8 cellular contexts compared by ENCODE assay signal in genomic region chr2:11155326-11156059, GRCh38. TPM values are rescaled to one million over a fixed set of nuclear protein-coding genes. Genes with fewer than 3 reads are reported as not detected.
DNase-seq lines count a peak whose midpoint lies in the region; ATAC-seq, FAIRE-seq and TF ChIP-seq lines count a peak whose summit lies in the region.

Gene SLC66A3, plus strand, starts transcription at chr2:11155467. Its CDS starts 80 bp downstream, at chr2:11155547.

- intact Hi-C loops in OCI-LY7 (cut with micrococcal nuclease; ENCODE audit: unreplicated experiment): loop anchor here (2.0 kb wide), 1 partner anchor 189 kb away; the partner anchor contains the start of gene ROCK2

- peaks cover 25% of the 10 kb centered on the region for H3K4me1 Mint-ChIP-seq in stimulated activated effector memory CD8-positive, alpha-beta T cell treated with anti-CD3 and anti-CD28 coated beads, Interleukin-12 subunit alpha, Interleukin-12 subunit beta, amount 100 ng/mL, for 72 hours

- H3K4me3 ChIP-seq in GM08714 (ENCODE audit: low read length): peak within 1 kb of the TSS; percentile 77
- peak within 1 kb of the TSS; percentile 80 for H3K4me3 ChIP-seq in OCI-LY7 (ENCODE audit: low read depth, low read length, poor library complexity, severe bottlenecking)
- peak within 1 kb of the TSS; percentile 60 for H3K4me3 ChIP-seq in astrocyte of the spinal cord (ENCODE audit: low read depth, low read length)

- no peaks in the 10 kb centered on the region for H3K9me3 ChIP-seq in OCI-LY7 (ENCODE audit: low read length)

- no peak for TF ChIP-seq CTCF in OCI-LY7 (conservative IDR thresholded peaks at IDR 0.05; ENCODE audit: low read length)
- TF ChIP-seq CTCF in astrocyte of the spinal cord (IDR thresholded peaks at IDR 0.05; ENCODE audit: low read depth, low read length): no peak

- peak within 1 kb of the TSS; percentile 97 for H3K4me2 ChIP-seq in OCI-LY7 (ENCODE audit: low read length)

- H3K79me2 ChIP-seq in OCI-LY7 (ENCODE audit: insufficient read depth, low read depth, low read length): no peaks in the 10 kb centered on the region

- peak; percentile 90 for DNase-seq in HuH-7.5 (ENCODE audit: low spot score)
- DNase-seq in OCI-LY7 (ENCODE audit: low spot score): peak; percentile 89
- peak; percentile 90 for DNase-seq in astrocyte of the spinal cord (ENCODE audit: low read depth, low spot score)
- DNase-seq in iris pigment epithelial cell (ENCODE audit: low read depth): peak; percentile 85
- DNase-seq in stimulated activated effector memory CD8-positive, alpha-beta T cell treated with anti-CD3 and anti-CD28 coated beads, Interleukin-12 subunit alpha, Interleukin-12 subunit beta, amount 100 ng/mL, for 72 hours (ENCODE audit: low spot score in 2 of 2): peak; percentile 91
- DNase-seq in frontal cortex (ENCODE audit: low spot score in 2 of 2): no peak

- H3K9me2 ChIP-seq in OCI-LY7 (ENCODE audit: insufficient read depth, low read length): no peaks in the 10 kb centered on the region

- H3K36me3 Mint-ChIP-seq in stimulated activated effector memory CD8-positive, alpha-beta T cell treated with anti-CD3 and anti-CD28 coated beads, Interleukin-12 subunit alpha, Interleukin-12 subunit beta, amount 100 ng/mL, for 72 hours: no peaks in the 10 kb centered on the region

- peak; percentile 79 for ATAC-seq in GM21723 (IDR thresholded peaks at IDR 0.05; ENCODE audit: unreplicated experiment)
- ATAC-seq in stimulated activated effector memory CD8-positive, alpha-beta T cell treated with anti-CD3 and anti-CD28 coated beads, Interleukin-12 subunit alpha, Interleukin-12 subunit beta, amount 100 ng/mL, for 72 hours: peak; percentile 90

- peak within 1 kb of the TSS; percentile 86; the same call in 1 of the 2 replicates for H2AFZ ChIP-seq in OCI-LY7 (ENCODE audit: low read length)

- POLR2A ChIA-PET in OCI-LY7 (lab: Charles Lee): no interaction called here

- CTCF ChIA-PET in OCI-LY7 (lab: Charles Lee; ENCODE audit: unreplicated experiment): interaction anchor here (0.6 kb wide), 2 partner anchors 22 to 23 kb away, joined by 3 to 4 read pairs; a partner anchor contains a TSS

- in situ Hi-C loops in astrocyte of the spinal cord (cut with HindIII; ENCODE audit: low sequenced_read_pairs): no loop called here

- no peaks in the 10 kb centered on the region; the same call in 1 of the 2 replicates for H4K20me1 ChIP-seq in OCI-LY7 (ENCODE audit: insufficient read depth, low read length)

- no TSS peak for BruUV-seq in OCI-LY7 (replicated peaks; lab: Mats Ljungman, UMichigan)

- H3K9me3 Mint-ChIP-seq in stimulated activated effector memory CD8-positive, alpha-beta T cell treated with anti-CD3 and anti-CD28 coated beads, Interleukin-12 subunit alpha, Interleukin-12 subunit beta, amount 100 ng/mL, for 72 hours: no peaks in the 10 kb centered on the region

- H3K4me1 ChIP-seq in OCI-LY7 (ENCODE audit: insufficient read depth, low read length, poor library complexity, severe bottlenecking): peaks cover 14% of the 10 kb centered on the region

- H3K27ac Mint-ChIP-seq in stimulated activated effector memory CD8-positive, alpha-beta T cell treated with anti-CD3 and anti-CD28 coated beads, Interleukin-12 subunit alpha, Interleukin-12 subunit beta, amount 100 ng/mL, for 72 hours: peak within 1 kb of the TSS; percentile 92

- FAIRE-seq in frontal cortex (lab: Jason Lieb, UNC): no peak

- no peaks in the 10 kb centered on the region for H3K36me3 ChIP-seq in OCI-LY7 (ENCODE audit: insufficient read depth, low read length)

- H3K4me3 Mint-ChIP-seq in stimulated activated effector memory CD8-positive, alpha-beta T cell treated with anti-CD3 and anti-CD28 coated beads, Interleukin-12 subunit alpha, Interleukin-12 subunit beta, amount 100 ng/mL, for 72 hours: peak within 1 kb of the TSS; percentile 80

- H3K27ac ChIP-seq in OCI-LY7 (ENCODE audit: low read depth, low read length, poor library complexity, severe bottlenecking): peak within 1 kb of the TSS; percentile 35

RNA-seq across cellular contexts. Expression of gene SLC66A3, which starts in this region (rescaled TPM):
- 5.4 and 6.0 TPM in 2 replicates for total RNA-seq in OCI-LY7 (2014; rRNA removed; shearing (Covaris generic))
- total RNA-seq in OCI-LY7 (2022) (8.5 and 10.0 TPM in 2 replicates), frontal cortex (7.3 TPM)

Comparison
In these comparisons a context has a peak if more than half of its experiments do, and no peak if none do; other contexts are left out.
1. DNase-seq: peak in HuH-7.5 (single experiment), OCI-LY7 (single experiment), astrocyte of the spinal cord (single experiment), iris pigment epithelial cell (single experiment) and stimulated activated effector memory CD8-positive, alpha-beta T cell treated with anti-CD3 and anti-CD28 coated beads, Interleukin-12 subunit alpha, Interleukin-12 subunit beta, amount 100 ng/mL, for 72 hours (2 of 2); none in frontal cortex (0 of 2).
2. Peak in every context shown above with its lines, with median percentiles within 50 percentile points of each other: H3K4me3 ChIP-seq.